Comparison of ENCODE assay signal across 1 cellular context in the genomic region with DNA sequence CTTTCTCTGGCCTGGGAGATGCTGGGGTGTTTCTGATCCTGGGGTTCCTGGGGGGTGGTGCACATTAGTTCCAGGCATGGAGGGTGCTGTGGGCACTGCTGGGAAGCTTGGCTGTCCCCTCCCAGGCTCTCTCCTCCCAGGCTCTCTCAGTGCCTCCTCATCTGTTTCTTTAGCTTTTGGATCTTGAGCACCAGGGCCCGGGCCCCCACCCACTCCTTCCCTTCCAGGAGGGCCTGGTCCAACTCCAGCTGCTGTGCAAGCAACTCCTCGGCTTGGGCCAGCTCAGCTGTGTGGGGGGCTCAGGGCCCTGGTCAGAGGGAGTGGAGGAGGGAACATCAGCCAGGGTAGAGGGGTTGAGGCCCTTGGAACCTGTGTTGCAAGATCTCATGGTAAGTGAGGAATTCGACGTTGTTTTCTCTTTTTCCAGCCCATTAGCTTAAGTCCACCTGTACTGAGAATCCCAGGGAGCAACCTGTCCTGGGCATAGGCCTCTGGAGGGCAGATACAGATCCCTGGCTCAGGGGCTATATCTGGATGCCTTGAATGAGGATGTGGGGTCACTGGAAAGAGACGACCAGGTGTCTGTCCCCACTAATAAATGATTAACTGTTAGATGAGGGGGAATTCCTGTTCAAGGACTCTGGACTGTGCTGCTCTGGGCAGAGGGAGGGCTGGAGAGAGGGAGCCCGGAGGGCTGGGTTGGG.
TF ChIP-seq lines count a peak whose summit lies in the region.

No MANE protein-coding gene starts in this region.

TF ChIP-seq in GM23338, 12 proteins besides CTCF, POLR2A, EP300 and RAD21 (continued from another document):
- TF ChIP-seq, protein P1, sequence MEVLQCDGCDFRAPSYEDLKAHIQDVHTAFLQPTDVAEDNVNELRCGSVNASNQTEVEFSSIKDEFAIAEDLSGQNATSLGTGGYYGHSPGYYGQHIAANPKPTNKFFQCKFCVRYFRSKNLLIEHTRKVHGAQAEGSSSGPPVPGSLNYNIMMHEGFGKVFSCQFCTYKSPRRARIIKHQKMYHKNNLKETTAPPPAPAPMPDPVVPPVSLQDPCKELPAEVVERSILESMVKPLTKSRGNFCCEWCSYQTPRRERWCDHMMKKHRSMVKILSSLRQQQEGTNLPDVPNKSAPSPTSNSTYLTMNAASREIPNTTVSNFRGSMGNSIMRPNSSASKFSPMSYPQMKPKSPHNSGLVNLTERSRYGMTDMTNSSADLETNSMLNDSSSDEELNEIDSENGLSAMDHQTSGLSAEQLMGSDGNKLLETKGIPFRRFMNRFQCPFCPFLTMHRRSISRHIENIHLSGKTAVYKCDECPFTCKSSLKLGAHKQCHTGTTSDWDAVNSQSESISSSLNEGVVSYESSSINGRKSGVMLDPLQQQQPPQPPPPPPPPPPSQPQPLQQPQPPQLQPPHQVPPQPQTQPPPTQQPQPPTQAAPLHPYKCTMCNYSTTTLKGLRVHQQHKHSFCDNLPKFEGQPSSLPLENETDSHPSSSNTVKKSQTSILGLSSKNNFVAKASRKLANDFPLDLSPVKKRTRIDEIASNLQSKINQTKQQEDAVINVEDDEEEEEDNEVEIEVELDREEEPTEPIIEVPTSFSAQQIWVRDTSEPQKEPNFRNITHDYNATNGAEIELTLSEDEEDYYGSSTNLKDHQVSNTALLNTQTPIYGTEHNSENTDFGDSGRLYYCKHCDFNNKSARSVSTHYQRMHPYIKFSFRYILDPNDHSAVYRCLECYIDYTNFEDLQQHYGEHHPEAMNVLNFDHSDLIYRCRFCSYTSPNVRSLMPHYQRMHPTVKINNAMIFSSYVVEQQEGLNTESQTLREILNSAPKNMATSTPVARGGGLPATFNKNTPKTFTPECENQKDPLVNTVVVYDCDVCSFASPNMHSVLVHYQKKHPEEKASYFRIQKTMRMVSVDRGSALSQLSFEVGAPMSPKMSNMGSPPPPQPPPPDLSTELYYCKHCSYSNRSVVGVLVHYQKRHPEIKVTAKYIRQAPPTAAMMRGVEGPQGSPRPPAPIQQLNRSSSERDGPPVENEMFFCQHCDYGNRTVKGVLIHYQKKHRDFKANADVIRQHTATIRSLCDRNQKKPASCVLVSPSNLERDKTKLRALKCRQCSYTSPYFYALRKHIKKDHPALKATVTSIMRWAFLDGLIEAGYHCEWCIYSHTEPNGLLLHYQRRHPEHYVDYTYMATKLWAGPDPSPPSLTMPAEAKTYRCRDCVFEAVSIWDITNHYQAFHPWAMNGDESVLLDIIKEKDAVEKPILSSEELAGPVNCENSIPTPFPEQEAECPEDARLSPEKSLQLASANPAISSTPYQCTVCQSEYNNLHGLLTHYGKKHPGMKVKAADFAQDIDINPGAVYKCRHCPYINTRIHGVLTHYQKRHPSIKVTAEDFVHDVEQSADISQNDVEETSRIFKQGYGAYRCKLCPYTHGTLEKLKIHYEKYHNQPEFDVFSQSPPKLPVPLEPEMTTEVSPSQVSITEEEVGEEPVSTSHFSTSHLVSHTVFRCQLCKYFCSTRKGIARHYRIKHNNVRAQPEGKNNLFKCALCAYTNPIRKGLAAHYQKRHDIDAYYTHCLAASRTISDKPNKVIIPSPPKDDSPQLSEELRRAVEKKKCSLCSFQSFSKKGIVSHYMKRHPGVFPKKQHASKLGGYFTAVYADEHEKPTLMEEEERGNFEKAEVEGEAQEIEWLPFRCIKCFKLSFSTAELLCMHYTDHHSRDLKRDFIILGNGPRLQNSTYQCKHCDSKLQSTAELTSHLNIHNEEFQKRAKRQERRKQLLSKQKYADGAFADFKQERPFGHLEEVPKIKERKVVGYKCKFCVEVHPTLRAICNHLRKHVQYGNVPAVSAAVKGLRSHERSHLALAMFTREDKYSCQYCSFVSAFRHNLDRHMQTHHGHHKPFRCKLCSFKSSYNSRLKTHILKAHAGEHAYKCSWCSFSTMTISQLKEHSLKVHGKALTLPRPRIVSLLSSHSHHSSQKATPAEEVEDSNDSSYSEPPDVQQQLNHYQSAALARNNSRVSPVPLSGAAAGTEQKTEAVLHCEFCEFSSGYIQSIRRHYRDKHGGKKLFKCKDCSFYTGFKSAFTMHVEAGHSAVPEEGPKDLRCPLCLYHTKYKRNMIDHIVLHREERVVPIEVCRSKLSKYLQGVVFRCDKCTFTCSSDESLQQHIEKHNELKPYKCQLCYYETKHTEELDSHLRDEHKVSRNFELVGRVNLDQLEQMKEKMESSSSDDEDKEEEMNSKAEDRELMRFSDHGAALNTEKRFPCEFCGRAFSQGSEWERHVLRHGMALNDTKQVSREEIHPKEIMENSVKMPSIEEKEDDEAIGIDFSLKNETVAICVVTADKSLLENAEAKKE (CRISPR knock-in tag; IDR thresholded peaks at IDR 0.05), result no peak
- TF ChIP-seq CREB1 (CRISPR knock-in tag; IDR thresholded peaks at IDR 0.05; ENCODE audit: low read depth), result no peak
- no peak for TF ChIP-seq ZNF331 (CRISPR knock-in tag; IDR thresholded peaks at IDR 0.05; ENCODE audit: low read depth)
- TF ChIP-seq EZH2 (IDR thresholded peaks at IDR 0.05; ENCODE audit: low read depth, unreplicated experiment), result no peak
- no peak for TF ChIP-seq JUNB (IDR thresholded peaks at IDR 0.05; ENCODE audit: unreplicated experiment)
- no peak for TF ChIP-seq POLR2AphosphoS5 (IDR thresholded peaks at IDR 0.05; ENCODE audit: low read depth)
- TF ChIP-seq NANOG (IDR thresholded peaks at IDR 0.05; ENCODE audit: borderline replicate concordance), result no peak
- TF ChIP-seq REST (IDR thresholded peaks at IDR 0.05; ENCODE audit: unreplicated experiment), result no peak
- no peak for TF ChIP-seq EZH2phosphoT487 (IDR thresholded peaks at IDR 0.05; ENCODE audit: unreplicated experiment)
- no peak for TF ChIP-seq STAT1 (IDR thresholded peaks at IDR 0.05; ENCODE audit: unreplicated experiment)
